25 cellular contexts compared by ENCODE assay signal in genomic region chr20:1496930-1497329, GRCh38. TPM values are rescaled to one million over a fixed set of nuclear protein-coding genes. Genes with fewer than 3 reads are reported as not detected.
"Had no signal": no experiment of that assay in that cellular context is flagged by ENCODE, and none has a peak within 500 bp of the region (broad histone marks: within the 10 kb centered on the region; RNA-seq: fewer than 3 reads in every experiment).

No MANE protein-coding gene starts in this region.

- H3K4me3 ChIP-seq: SJSA1, SK-N-MC had no signal

- DNase-seq: IMR-90, KBM-7, MV-4-11, NCI-H1048, NCI-H1105, NCI-H1417 treated with DMSO at 0.1 percent for 48 hours, NCI-H146, NCI-H1694 treated with DMSO at 0.1 percent for 48 hours, NCI-H1930, NCI-H2081, NCI-H2107, NCI-H2227 treated with DMSO at 0.1 percent for 48 hours, NCI-H524, NCI-H526 treated with DMSO at 0.1 percent for 48 hours, NCI-H748 treated with DMSO at 0.1 percent for 48 hours, Right ventricle myocardium superior, RPMI8226, SIG-M5 had no signal

- H3K27ac ChIP-seq: SJSA1, SK-N-MC had no signal

- FAIRE-seq: RCC 7860 had no signal

- H3K36me3 ChIP-seq: SJSA1 had no signal

- H3K4me1 ChIP-seq: SJSA1 had no signal

RNA-seq across cellular contexts. Expression of gene SIRPB2, which starts 5.7 kb away (rescaled TPM):
- total RNA-seq: HT-29; IMR-90; LHCN-M2; NCI-H460; SJSA1; T-helper 1 cell treated with Interleukin-12 subunit alpha and Interleukin-12 subunit beta and Interleukin-4 antibody, amounts not matched to agents 30 ng/mL and 1 ng/mL, for 36 hours had no signal
- polyA plus RNA-seq: IMR-90 had no signal
